ENCODE assay signal across 28 cellular contexts in genomic region chr16:87973721-87974120, GRCh38. TPM values are rescaled to one million over a fixed set of nuclear protein-coding genes. Genes with fewer than 3 reads are reported as not detected.
A peak's percentile ranks its signal among the peaks of the same experiment; 100 is the strongest.
DNase-seq lines count a peak whose midpoint lies in the region; ATAC-seq lines count a peak whose summit lies in the region.
"Had no signal": no experiment of that assay in that cellular context is flagged by ENCODE, and none has a peak within 500 bp of the region (broad histone marks: within the 10 kb centered on the region; RNA-seq: fewer than 3 reads in every experiment).

No MANE protein-coding gene starts in this region.

- no peak for ATAC-seq in activated naive CD8-positive, alpha-beta T cell treated with anti-CD3 and anti-CD28 coated beads, Interleukin-2, amount 50 U/mL, for 24 hours
- ATAC-seq in activated T-helper 17 cell treated with anti-CD3 and anti-CD28 coated beads, Interleukin-2, amount 50 U/mL, for 72 hours (replicated peaks): no peak
- ATAC-seq in stimulated activated naive B cell treated with anti-CD40 and anti-IgM and Interleukin-4, amounts not matched to agents 10 μg/mL and 1 μg/mL and 100 μg/mL, for 72 hours (replicated peaks): peak in 1 of 2 donors; percentile 12
- no peak for ATAC-seq in HG03280 (IDR thresholded peaks at IDR 0.05; ENCODE audit: unreplicated experiment)

- no peak for DNase-seq in activated naive CD8-positive, alpha-beta T cell treated with anti-CD3 and anti-CD28 coated beads, Interleukin-2, amount 50 U/mL, for 24 hours
- no peak for DNase-seq in activated naive CD8-positive, alpha-beta T cell treated with anti-CD3 and anti-CD28 coated beads for 36 hours
- DNase-seq in islet precursor cell (peak; percentile 8), NCI-H345 treated with DMSO at 0.1 percent for 48 hours (lab: John Stamatoyannopoulos, UW; ENCODE audit: unreplicated experiment) (no peak)
- no peak for DNase-seq in stimulated activated naive B cell treated with anti-CD40 and anti-IgM and Interleukin-4, amounts not matched to agents 10 μg/mL and 1 μg/mL and 100 μg/mL, for 72 hours
- DNase-seq in effector CD8-positive, alpha-beta T cell (lab: John Stamatoyannopoulos, UW): no peak
- DNase-seq: C1 segment of cervical spinal cord; CD4-positive, alpha-beta memory T cell; COR-L47; DMS53; GM23248; H9; IMR-90; KG1; MM.1S; NCI-H1048; NCI-H1417 treated with DMSO at 0.1 percent for 48 hours; NCI-H1694 treated with DMSO at 0.1 percent for 48 hours; NCI-H2081 treated with DMSO at 0.1 percent for 48 hours; NCI-H2171; NCI-H226; NCI-H510A treated with DMSO at 0.1 percent for 48 hours; SIG-M5; SK-N-SH had no signal

- H3K4me3 Mint-ChIP-seq in activated naive CD8-positive, alpha-beta T cell treated with anti-CD3 and anti-CD28 coated beads, Interleukin-2, amount 50 U/mL, for 24 hours: no peak overlapping the region
- H3K4me3 Mint-ChIP-seq in activated naive CD8-positive, alpha-beta T cell treated with anti-CD3 and anti-CD28 coated beads for 36 hours: no peak overlapping the region
- no peak overlapping the region for H3K4me3 Mint-ChIP-seq in activated T-helper 17 cell treated with anti-CD3 and anti-CD28 coated beads, Interleukin-2, amount 50 U/mL, for 72 hours
- no peak overlapping the region for H3K4me3 Mint-ChIP-seq in stimulated activated naive B cell treated with anti-CD40 and anti-IgM and Interleukin-4, amounts not matched to agents 10 μg/mL and 1 μg/mL and 100 μg/mL, for 72 hours
- H3K4me3 Mint-ChIP-seq: CD4-positive, alpha-beta memory T cell; H9 had no signal

- peaks cover 59% of the 10 kb centered on the region for H3K36me3 Mint-ChIP-seq in activated naive CD8-positive, alpha-beta T cell treated with anti-CD3 and anti-CD28 coated beads, Interleukin-2, amount 50 U/mL, for 24 hours (ENCODE audit: low read depth)
- H3K36me3 Mint-ChIP-seq in activated naive CD8-positive, alpha-beta T cell treated with anti-CD3 and anti-CD28 coated beads for 36 hours: peaks cover 56% of the 10 kb centered on the region
- peaks cover 70% of the 10 kb centered on the region for H3K36me3 Mint-ChIP-seq in activated T-helper 17 cell treated with anti-CD3 and anti-CD28 coated beads, Interleukin-2, amount 50 U/mL, for 72 hours (ENCODE audit: low read depth)
- H3K36me3 Mint-ChIP-seq in stimulated activated naive B cell treated with anti-CD40 and anti-IgM and Interleukin-4, amounts not matched to agents 10 μg/mL and 1 μg/mL and 100 μg/mL, for 72 hours: peaks cover 50 to 68% of the 10 kb centered on the region in 2 donors

- peak overlapping the region; percentile 64 for H3K27ac Mint-ChIP-seq in activated naive CD8-positive, alpha-beta T cell treated with anti-CD3 and anti-CD28 coated beads, Interleukin-2, amount 50 U/mL, for 24 hours
- H3K27ac Mint-ChIP-seq in activated naive CD8-positive, alpha-beta T cell treated with anti-CD3 and anti-CD28 coated beads for 36 hours: no peak overlapping the region
- peak overlapping the region; percentile 63 for H3K27ac Mint-ChIP-seq in activated T-helper 17 cell treated with anti-CD3 and anti-CD28 coated beads, Interleukin-2, amount 50 U/mL, for 72 hours
- H3K27ac Mint-ChIP-seq in stimulated activated naive B cell treated with anti-CD40 and anti-IgM and Interleukin-4, amounts not matched to agents 10 μg/mL and 1 μg/mL and 100 μg/mL, for 72 hours: peak overlapping the region; percentile 15

- H3K9me3 Mint-ChIP-seq in activated naive CD8-positive, alpha-beta T cell treated with anti-CD3 and anti-CD28 coated beads, Interleukin-2, amount 50 U/mL, for 24 hours: peaks cover 22% of the 10 kb centered on the region
- peaks cover 17% of the 10 kb centered on the region for H3K9me3 Mint-ChIP-seq in activated naive CD8-positive, alpha-beta T cell treated with anti-CD3 and anti-CD28 coated beads for 36 hours
- no peaks in the 10 kb centered on the region for H3K9me3 Mint-ChIP-seq in activated T-helper 17 cell treated with anti-CD3 and anti-CD28 coated beads, Interleukin-2, amount 50 U/mL, for 72 hours
- peaks cover 15 to 22% of the 10 kb centered on the region in 2 donors for H3K9me3 Mint-ChIP-seq in stimulated activated naive B cell treated with anti-CD40 and anti-IgM and Interleukin-4, amounts not matched to agents 10 μg/mL and 1 μg/mL and 100 μg/mL, for 72 hours

- peaks cover 43% of the 10 kb centered on the region for H3K4me1 Mint-ChIP-seq in activated naive CD8-positive, alpha-beta T cell treated with anti-CD3 and anti-CD28 coated beads, Interleukin-2, amount 50 U/mL, for 24 hours
- H3K4me1 Mint-ChIP-seq in activated naive CD8-positive, alpha-beta T cell treated with anti-CD3 and anti-CD28 coated beads for 36 hours: peaks cover 31% of the 10 kb centered on the region
- H3K4me1 Mint-ChIP-seq in activated T-helper 17 cell treated with anti-CD3 and anti-CD28 coated beads, Interleukin-2, amount 50 U/mL, for 72 hours: peaks cover 25% of the 10 kb centered on the region
- peaks cover 28 to 62% of the 10 kb centered on the region in 2 donors for H3K4me1 Mint-ChIP-seq in stimulated activated naive B cell treated with anti-CD40 and anti-IgM and Interleukin-4, amounts not matched to agents 10 μg/mL and 1 μg/mL and 100 μg/mL, for 72 hours

- no peaks in the 10 kb centered on the region for H3K27me3 Mint-ChIP-seq in activated naive CD8-positive, alpha-beta T cell treated with anti-CD3 and anti-CD28 coated beads, Interleukin-2, amount 50 U/mL, for 24 hours
- no peaks in the 10 kb centered on the region for H3K27me3 Mint-ChIP-seq in activated naive CD8-positive, alpha-beta T cell treated with anti-CD3 and anti-CD28 coated beads for 36 hours
- no peaks in the 10 kb centered on the region for H3K27me3 Mint-ChIP-seq in activated T-helper 17 cell treated with anti-CD3 and anti-CD28 coated beads, Interleukin-2, amount 50 U/mL, for 72 hours
- H3K27me3 Mint-ChIP-seq in stimulated activated naive B cell treated with anti-CD40 and anti-IgM and Interleukin-4, amounts not matched to agents 10 μg/mL and 1 μg/mL and 100 μg/mL, for 72 hours: no peaks in the 10 kb centered on the region
- H3K27me3 Mint-ChIP-seq: CD4-positive, alpha-beta memory T cell had no signal

RNA-seq across cellular contexts. Expression of gene BANP, which starts 22.5 kb away (rescaled TPM):
- 10 to 100 TPM; 25.6 to 27.0 TPM for total RNA-seq in activated naive CD8-positive, alpha-beta T cell treated with anti-CD3 and anti-CD28 coated beads for 36 hours
- 10 to 100 TPM; 46.4 to 85.9 TPM for total RNA-seq in activated T-helper 17 cell treated with anti-CD3 and anti-CD28 coated beads, Interleukin-2, amount 50 U/mL, for 72 hours

RNA-seq across cellular contexts. Expression of gene CA5A, which starts 37.4 kb away (rescaled TPM):
- not detected for total RNA-seq in activated naive CD8-positive, alpha-beta T cell treated with anti-CD3 and anti-CD28 coated beads for 36 hours
- not detected for total RNA-seq in activated T-helper 17 cell treated with anti-CD3 and anti-CD28 coated beads, Interleukin-2, amount 50 U/mL, for 72 hours
- total RNA-seq: CD4-positive, alpha-beta memory T cell; Daoy; G401; GM23248; H9; IMR-90 had no signal
